19 cellular contexts compared by ENCODE assay signal in the genomic region with DNA sequence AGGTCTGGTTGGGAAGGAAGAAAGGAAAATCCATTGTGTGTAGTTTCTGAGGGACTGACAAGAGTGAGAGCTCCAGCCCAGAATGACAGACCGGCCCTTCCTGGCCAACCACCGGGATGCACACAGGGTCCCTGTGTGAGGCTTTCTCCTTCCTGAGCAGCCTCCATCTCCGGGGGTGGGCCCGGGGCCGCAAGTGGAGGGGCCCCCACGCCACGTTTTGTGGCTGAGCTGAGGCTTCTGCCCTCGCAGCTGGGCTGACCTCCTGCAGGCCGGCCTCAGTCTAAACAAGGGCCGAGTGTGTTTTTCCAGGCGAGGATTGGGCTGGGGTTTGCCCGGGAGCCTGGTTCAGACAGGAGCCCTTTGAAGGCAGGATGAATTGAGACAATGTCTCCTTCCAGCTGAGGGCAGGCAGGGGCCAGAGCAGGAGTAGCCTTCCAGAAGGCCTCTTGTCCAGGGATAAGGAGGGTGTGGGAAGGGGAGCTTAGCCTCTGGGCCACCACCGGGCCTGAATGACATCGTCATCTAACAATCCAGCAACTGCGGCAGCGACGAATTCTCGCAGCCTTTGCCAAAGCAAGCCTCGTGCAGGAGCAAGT.
DNase-seq lines count a peak whose midpoint lies in the region; FAIRE-seq and TF ChIP-seq lines count a peak whose summit lies in the region.
"Had no signal": no experiment of that assay in that cellular context is flagged by ENCODE, and none has a peak within 500 bp of the region (broad histone marks: within the 10 kb centered on the region; RNA-seq: fewer than 3 reads in every experiment).

No MANE protein-coding gene starts in this region.

- intact Hi-C loops in posterior cingulate gyrus (cut with DNase I), result loop anchor here (5.0 kb wide), 1 partner anchor 83 kb away; no protein-coding TSS in a partner anchor
- intact Hi-C loops in MCF 10A (cut with micrococcal nuclease), result no loop called here

- no peak overlapping the region for H3K27ac Mint-ChIP-seq in MCF 10A (ENCODE audit: low read depth, unreplicated experiment)
- H3K27ac Mint-ChIP-seq: activated CD4-positive, alpha-beta T cell treated with anti-CD3 and anti-CD28 coated beads, Interleukin-2, amount 10 ng/mL, durations not matched to agents 24 days and 14 days; activated naive CD8-positive, alpha-beta T cell; immature natural killer cell; memory B cell had no signal

- CTCF ChIA-PET in MCF 10A (lab: Yijun Ruan, JAX), result interaction anchor here (0.5 kb wide), 1 partner anchor 64 kb away, joined by 3 read pairs; no protein-coding TSS in a partner anchor

- no peak overlapping the region for H3K4me3 ChIP-seq in astrocyte of the cerebellum (ENCODE audit: low read depth, low read length)
- H3K4me3 ChIP-seq: A549, gastrocnemius medialis, skin epidermis, upper lobe of left lung had no signal

- H3K27me3 Mint-ChIP-seq in MCF 10A (ENCODE audit: insufficient read depth, unreplicated experiment), result no peaks in the 10 kb centered on the region
- H3K27me3 Mint-ChIP-seq: activated CD4-positive, alpha-beta T cell treated with anti-CD3 and anti-CD28 coated beads, Interleukin-2, amount 10 ng/mL, durations not matched to agents 24 days and 14 days; activated naive CD8-positive, alpha-beta T cell had no signal

- TF ChIP-seq POLR2A in GM12892 (IDR thresholded peaks at IDR 0.05; ENCODE audit: low read depth, low read length), result no peak

- DNase-seq in C1 segment of cervical spinal cord (lab: John Stamatoyannopoulos, UW) (peak in 10 of 14 donors; percentile 25 to 76 (median 51)), astrocyte of the cerebellum (ENCODE audit: low read depth) (peak; percentile 9), hypothalamus (lab: John Stamatoyannopoulos, UW) (peak in 38 of 51 donors; percentile 11 to 89 (median 63)), posterior cingulate gyrus (peak; percentile 60 to 97 (median 77)), GM12892 (ENCODE audit: insufficient read length) (no peak), kidney glomerular epithelial cell (lab: John Stamatoyannopoulos, UW) (no peak), MCF 10A (ENCODE audit: unreplicated experiment) (no peak)
- no peak for DNase-seq in stimulated activated CD4-positive, alpha-beta T cell treated with anti-CD3 and anti-CD28 coated beads, Interleukin-4, amount 100 ng/mL, for 4 hours
- DNase-seq: activated CD4-positive, alpha-beta T cell treated with anti-CD3 and anti-CD28 coated beads, Interleukin-2, amount 10 ng/mL, durations not matched to agents 24 days and 14 days; DND-41; gastrocnemius medialis; immature natural killer cell; NCI-H187 treated with DMSO at 0.1 percent for 48 hours; NCI-H524 treated with DMSO at 0.1 percent for 48 hours; upper lobe of left lung had no signal

- BruUV-seq in MCF 10A (replicated peaks; lab: Mats Ljungman, UMichigan), result no TSS peak

- POLR2A ChIA-PET in MCF 10A (lab: Yijun Ruan, JAX), result interaction anchor here (1.2 kb wide), 1 partner anchor 18 kb away, joined by 3 read pairs; no protein-coding TSS in a partner anchor

- in situ Hi-C loops in astrocyte of the cerebellum (cut with HindIII; ENCODE audit: low sequenced_read_pairs), result loop anchor here (10.0 kb wide), 1 partner anchor 89 kb away; no protein-coding TSS in a partner anchor

- no peak overlapping the region for H3K4me3 Mint-ChIP-seq in MCF 10A (ENCODE audit: unreplicated experiment)
- H3K4me3 Mint-ChIP-seq: activated CD4-positive, alpha-beta T cell treated with anti-CD3 and anti-CD28 coated beads, Interleukin-2, amount 10 ng/mL, durations not matched to agents 24 days and 14 days; activated naive CD8-positive, alpha-beta T cell; immature natural killer cell; memory B cell had no signal

- no peak for FAIRE-seq in GM12892 (lab: Jason Lieb, UNC)
- FAIRE-seq: A549 had no signal

- no peaks in the 10 kb centered on the region for H3K36me3 Mint-ChIP-seq in MCF 10A (ENCODE audit: insufficient read depth, unreplicated experiment)
- H3K36me3 Mint-ChIP-seq: activated naive CD8-positive, alpha-beta T cell had no signal

- H3K9me3 Mint-ChIP-seq in MCF 10A (ENCODE audit: unreplicated experiment), result no peaks in the 10 kb centered on the region

- H3K4me1 Mint-ChIP-seq in MCF 10A (ENCODE audit: insufficient read depth, unreplicated experiment), result no peaks in the 10 kb centered on the region
- H3K4me1 Mint-ChIP-seq: activated CD4-positive, alpha-beta T cell treated with anti-CD3 and anti-CD28 coated beads, Interleukin-2, amount 10 ng/mL, durations not matched to agents 24 days and 14 days; immature natural killer cell; memory B cell had no signal

- TF ChIP-seq CTCF in astrocyte of the cerebellum (IDR thresholded peaks at IDR 0.05; ENCODE audit: low read depth, low read length, missing control alignments) (no peak), MCF 10A (IDR thresholded peaks at IDR 0.05; ENCODE audit: unreplicated experiment) (no peak)

Comparison
In these comparisons a context has a peak if more than half of its experiments do, and no peak if none do; other contexts are left out.
1. DNase-seq: peak in C1 segment of cervical spinal cord (10 of 14), astrocyte of the cerebellum (single experiment), hypothalamus (38 of 51) and posterior cingulate gyrus (10 of 10); none in GM12892 (single experiment), kidney glomerular epithelial cell (single experiment), MCF 10A (single experiment) and stimulated activated CD4-positive, alpha-beta T cell treated with anti-CD3 and anti-CD28 coated beads, Interleukin-4, amount 100 ng/mL, for 4 hours (0 of 2).